ENCODE assay signal across 17 cellular contexts in the genomic region with DNA sequence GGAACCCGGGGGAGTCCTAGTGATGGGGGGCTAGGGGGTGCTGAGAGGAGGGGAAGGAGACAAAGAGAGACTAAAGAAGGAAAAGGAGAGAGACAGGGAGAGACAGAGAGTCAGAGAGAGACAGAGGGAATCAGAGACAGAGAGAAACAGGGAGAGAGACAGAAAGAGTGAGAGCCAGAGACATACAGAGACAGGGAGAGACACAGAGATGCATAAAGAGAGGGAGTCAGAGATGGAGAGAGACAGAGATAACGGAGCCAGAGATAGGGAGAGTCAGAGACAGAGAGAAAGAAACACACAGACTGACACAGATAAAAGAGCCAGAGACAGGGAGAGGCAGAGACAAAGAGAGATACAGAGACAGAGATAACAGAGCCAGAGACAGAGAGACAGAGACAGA. TPM values are rescaled to one million over a fixed set of nuclear protein-coding genes. Genes with fewer than 3 reads are reported as not detected.
DNase-seq lines count a peak whose midpoint lies in the region; ATAC-seq and TF ChIP-seq lines count a peak whose summit lies in the region.
"Had no signal": no experiment of that assay in that cellular context is flagged by ENCODE, and none has a peak within 500 bp of the region (broad histone marks: within the 10 kb centered on the region; RNA-seq: fewer than 3 reads in every experiment).

No MANE protein-coding gene starts in this region.

- no peaks in the 10 kb centered on the region for H3K36me3 ChIP-seq in brain microvascular endothelial cell (replicated peaks)
- H3K36me3 ChIP-seq: breast epithelium had no signal

- in situ Hi-C loops in brain microvascular endothelial cell (cut with HindIII; ENCODE audit: low pct_ligation_motif_present, low sequenced_read_pairs) = no loop called here

- H3K27ac Mint-ChIP-seq in CD4-positive, alpha-beta T cell = no peak overlapping the region
- H3K27ac Mint-ChIP-seq in natural killer cell = peak overlapping the region in 1 of 2 donors; percentile 56
- H3K27ac Mint-ChIP-seq: progenitor cell of endocrine pancreas had no signal

- peak overlapping the region; percentile 4 for H3K4me3 Mint-ChIP-seq in CD4-positive, alpha-beta T cell
- peak overlapping the region; percentile 89 for H3K4me3 Mint-ChIP-seq in natural killer cell

- H3K36me3 Mint-ChIP-seq in CD4-positive, alpha-beta T cell (ENCODE audit: low read depth) = no peaks in the 10 kb centered on the region
- H3K36me3 Mint-ChIP-seq in natural killer cell = no peaks in the 10 kb centered on the region

- intact Hi-C loops in CD4-positive, alpha-beta T cell (cut with DNase I, micrococcal nuclease) = no loop called here
- intact Hi-C loops in natural killer cell (cut with micrococcal nuclease) = no loop called here

- no peak for ATAC-seq in CD4-positive, alpha-beta T cell (ENCODE audit: poor library complexity)
- no peak for ATAC-seq in natural killer cell
- ATAC-seq: foreskin keratinocyte had no signal

- no peak for TF ChIP-seq CTCF in CD4-positive, alpha-beta T cell (IDR thresholded peaks at IDR 0.05)
- TF ChIP-seq CTCF in GM12875 (IDR thresholded peaks at IDR 0.05; ENCODE audit: borderline replicate concordance, insufficient read depth, low read depth, low read length) = no peak
- TF ChIP-seq CTCF in natural killer cell (IDR thresholded peaks at IDR 0.05) = no peak
- TF ChIP-seq CTCF in brain microvascular endothelial cell (IDR thresholded peaks at IDR 0.05; ENCODE audit: low read depth, low read length, missing control alignments) = no peak

- H3K4me3 ChIP-seq in GM12875 (ENCODE audit: low read depth, low read length) (peak overlapping the region; percentile 33), brain microvascular endothelial cell (ENCODE audit: low read depth, low read length) (no peak overlapping the region)

- POLR2A ChIA-PET in CD4-positive, alpha-beta T cell (lab: Charles Lee) = no interaction called here
- POLR2A ChIA-PET in HEK293T (lab: Yijun Ruan, JAX) = no interaction called here

- CTCF ChIA-PET in CD4-positive, alpha-beta T cell (lab: Charles Lee) = no interaction called here
- CTCF ChIA-PET in HEK293T (lab: Yijun Ruan, JAX) = no interaction called here

- H3K27me3 Mint-ChIP-seq in CD4-positive, alpha-beta T cell = peaks cover 35% of the 10 kb centered on the region
- H3K27me3 Mint-ChIP-seq in natural killer cell (ENCODE audit: low read depth in 2 of 2) = peaks cover 0 to 34% of the 10 kb centered on the region in 2 donors

- no peaks in the 10 kb centered on the region for H3K9me3 ChIP-seq in CD4-positive, alpha-beta T cell (ENCODE audit: control insufficient read depth, low read length)
- H3K9me3 ChIP-seq: breast epithelium had no signal

- no peaks in the 10 kb centered on the region for H3K9me3 Mint-ChIP-seq in CD4-positive, alpha-beta T cell
- no peaks in the 10 kb centered on the region for H3K9me3 Mint-ChIP-seq in natural killer cell

- DNase-seq in CD4-positive, alpha-beta T cell = no peak
- no peak for DNase-seq in natural killer cell
- DNase-seq in brain microvascular endothelial cell = no peak
- no peak for DNase-seq in NCI-H1417 (lab: John Stamatoyannopoulos, UW)
- DNase-seq in HEK293T (ENCODE audit: extremely low spot score) = no peak
- no peak for DNase-seq in activated CD4-positive, alpha-beta T cell treated with anti-CD3 and anti-CD28 coated beads for 4 hours
- DNase-seq: foreskin keratinocyte, GOT3, IMR-90, NCI-H1105, NCI-H446, PC-9, SW 1271 had no signal

- peaks cover 23% of the 10 kb centered on the region for H3K27me3 ChIP-seq in CD4-positive, alpha-beta T cell (ENCODE audit: control insufficient read depth, insufficient read depth, low read length)
- H3K27me3 ChIP-seq in brain microvascular endothelial cell (replicated peaks) = peaks cover 17% of the 10 kb centered on the region
- H3K27me3 ChIP-seq: foreskin keratinocyte had no signal

- peaks cover 32% of the 10 kb centered on the region for H3K4me1 Mint-ChIP-seq in CD4-positive, alpha-beta T cell (ENCODE audit: low read depth)
- H3K4me1 Mint-ChIP-seq in natural killer cell = peaks cover 10 to 36% of the 10 kb centered on the region in 2 donors

- H3K27ac ChIP-seq in CD4-positive, alpha-beta T cell (ENCODE audit: low read depth, low read length) = no peak overlapping the region
- H3K27ac ChIP-seq in angular gyrus (ENCODE audit: low read depth, low read length) (peak overlapping the region; percentile 2), brain microvascular endothelial cell (no peak overlapping the region)
- H3K27ac ChIP-seq: breast epithelium, foreskin keratinocyte, PC-9 had no signal

TF ChIP-seq in HEK293T, 16 proteins besides CTCF, POLR2A, EP300 and RAD21:
- no peak for TF ChIP-seq ARNT (IDR thresholded peaks at IDR 0.05)
- no peak for TF ChIP-seq NFRKB (IDR thresholded peaks at IDR 0.05)
- no peak for TF ChIP-seq HDGF (IDR thresholded peaks at IDR 0.05; ENCODE audit: borderline replicate concordance)
- TF ChIP-seq FOXK2 (IDR thresholded peaks at IDR 0.05) = no peak
- no peak for TF ChIP-seq ZNF384 (IDR thresholded peaks at IDR 0.05)
- TF ChIP-seq FOXM1 (IDR thresholded peaks at IDR 0.05; ENCODE audit: borderline replicate concordance) = no peak
- TF ChIP-seq BHLHE40 (IDR thresholded peaks at IDR 0.05; ENCODE audit: borderline replicate concordance) = no peak
- TF ChIP-seq CTBP1 (IDR thresholded peaks at IDR 0.05; ENCODE audit: borderline replicate concordance) = no peak
- no peak for TF ChIP-seq L3MBTL2 (conservative IDR thresholded peaks at IDR 0.05)
- TF ChIP-seq ELF4 (IDR thresholded peaks at IDR 0.05) = no peak
- TF ChIP-seq FOXA1 (IDR thresholded peaks at IDR 0.05) = no peak
- TF ChIP-seq SP1 (IDR thresholded peaks at IDR 0.05) = no peak
- TF ChIP-seq TARDBP (IDR thresholded peaks at IDR 0.05) = no peak
- TF ChIP-seq, protein P1, sequence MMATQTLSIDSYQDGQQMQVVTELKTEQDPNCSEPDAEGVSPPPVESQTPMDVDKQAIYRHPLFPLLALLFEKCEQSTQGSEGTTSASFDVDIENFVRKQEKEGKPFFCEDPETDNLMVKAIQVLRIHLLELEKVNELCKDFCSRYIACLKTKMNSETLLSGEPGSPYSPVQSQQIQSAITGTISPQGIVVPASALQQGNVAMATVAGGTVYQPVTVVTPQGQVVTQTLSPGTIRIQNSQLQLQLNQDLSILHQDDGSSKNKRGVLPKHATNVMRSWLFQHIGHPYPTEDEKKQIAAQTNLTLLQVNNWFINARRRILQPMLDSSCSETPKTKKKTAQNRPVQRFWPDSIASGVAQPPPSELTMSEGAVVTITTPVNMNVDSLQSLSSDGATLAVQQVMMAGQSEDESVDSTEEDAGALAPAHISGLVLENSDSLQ (IDR thresholded peaks at IDR 0.05) = no peak
- no peak for TF ChIP-seq SUZ12 (IDR thresholded peaks at IDR 0.05)
- no peak for TF ChIP-seq LEF1 (IDR thresholded peaks at IDR 0.05; ENCODE audit: borderline replicate concordance)

RNA-seq across cellular contexts. Expression of a gene that starts 1.5 kb away (rescaled TPM):
- total RNA-seq in CD4-positive, alpha-beta T cell = 1 to 10 TPM; 1.5 to 1.8 TPM
- total RNA-seq in natural killer cell = 1 to 10 TPM; 3.3 to 6.0 (median 5.6) TPM
- total RNA-seq: IMR-90, progenitor cell of endocrine pancreas had no signal

RNA-seq across cellular contexts. Expression of a gene that starts 27.2 kb away (rescaled TPM):
- under 1 TPM; 0.53 to 0.88 TPM for total RNA-seq in CD4-positive, alpha-beta T cell
- 1 to 10 TPM in 2 of 3 donors, under 1 TPM in 1; 0.40 to 2.6 (median 1.8) TPM for total RNA-seq in natural killer cell
- total RNA-seq: foreskin keratinocyte, IMR-90, PC-9 had no signal

RNA-seq across cellular contexts. Expression of a gene that starts 47.8 kb away (rescaled TPM):
- 100 to 1,000 TPM; 111 to 118 TPM for total RNA-seq in CD4-positive, alpha-beta T cell
- total RNA-seq in natural killer cell = 100 to 1,000 TPM; 175 to 197 (median 188) TPM
- total RNA-seq: IMR-90, PC-9 had no signal
